ENCODE assay signal across 15 cellular contexts in genomic region chr2:189013047-189013446, GRCh38. TPM values are rescaled to one million over a fixed set of nuclear protein-coding genes. Genes with fewer than 3 reads are reported as not detected.
DNase-seq lines count a peak whose midpoint lies in the region; ATAC-seq and TF ChIP-seq lines count a peak whose summit lies in the region.
"Had no signal": no experiment of that assay in that cellular context is flagged by ENCODE, and none has a peak within 500 bp of the region (broad histone marks: within the 10 kb centered on the region; RNA-seq: fewer than 3 reads in every experiment).

No MANE protein-coding gene starts in this region.

- no peaks in the 10 kb centered on the region for H3K27me3 Mint-ChIP-seq in mesothelial cell of epicardium (ENCODE audit: low read depth)

- peaks cover 87% of the 10 kb centered on the region for H3K4me1 ChIP-seq in adipocyte (ENCODE audit: control insufficient read depth, insufficient read depth, low read length)
- H3K4me1 ChIP-seq: BE2C, Caco-2 had no signal

- no peaks in the 10 kb centered on the region for H3K9me3 Mint-ChIP-seq in mesothelial cell of epicardium
- H3K9me3 Mint-ChIP-seq: CD14-positive monocyte; CD8-positive, alpha-beta T cell had no signal

- H3K27me3 ChIP-seq in adipocyte (replicated peaks; ENCODE audit: control insufficient read depth, insufficient read depth, low read length): no peaks in the 10 kb centered on the region
- H3K27me3 ChIP-seq: BE2C had no signal

- no peak overlapping the region for H3K9ac ChIP-seq in adipocyte (ENCODE audit: low read length)

- H3K36me3 ChIP-seq in adipocyte (ENCODE audit: control insufficient read depth, insufficient read depth, low read length, severe bottlenecking): peaks cover 51% of the 10 kb centered on the region
- H3K36me3 ChIP-seq: BE2C had no signal

- in situ Hi-C loops in ACHN (cut with HindIII; ENCODE audit: low pct_ligation_motif_present, low pct_unique_long_range_greater_than_20kb, low sequenced_read_pairs): no loop called here

- peaks cover 45% of the 10 kb centered on the region for H3K4me1 Mint-ChIP-seq in mesothelial cell of epicardium
- H3K4me1 Mint-ChIP-seq: CD14-positive monocyte had no signal

- H3K27ac Mint-ChIP-seq in mesothelial cell of epicardium: peak overlapping the region; percentile 72
- H3K27ac Mint-ChIP-seq: CD14-positive monocyte; CD8-positive, alpha-beta T cell had no signal

- no peak for TF ChIP-seq CTCF in fibroblast of mammary gland (conservative IDR thresholded peaks at IDR 0.05; ENCODE audit: control insufficient read depth, insufficient read depth, low read depth, low read length)
- TF ChIP-seq CTCF in mesothelial cell of epicardium (IDR thresholded peaks at IDR 0.05; ENCODE audit: unreplicated experiment): no peak

- peak; percentile 44 for DNase-seq in adipocyte (ENCODE audit: low read depth)
- DNase-seq in fibroblast of mammary gland (ENCODE audit: low read depth): peak; percentile 57
- DNase-seq in mesothelial cell of epicardium (ENCODE audit: low spot score in 2 of 2, unreplicated experiment in 2 of 2): no peak
- DNase-seq in amygdala (lab: John Stamatoyannopoulos, UW): no peak
- no peak for DNase-seq in ACHN
- DNase-seq: BE2C; Caco-2; CD8-positive, alpha-beta T cell; DND-41; GDM1; HCEC 1CT; HFFc6 had no signal

- no peaks in the 10 kb centered on the region for H3K9me3 ChIP-seq in adipocyte (ENCODE audit: control insufficient read depth, low read length)
- H3K9me3 ChIP-seq: BE2C, Caco-2 had no signal

- no peak overlapping the region for H3K4me3 Mint-ChIP-seq in mesothelial cell of epicardium
- H3K4me3 Mint-ChIP-seq: CD14-positive monocyte; CD8-positive, alpha-beta T cell had no signal

- no peak overlapping the region for H3K4me3 ChIP-seq in adipocyte (ENCODE audit: low read length)
- H3K4me3 ChIP-seq in fibroblast of mammary gland (ENCODE audit: control insufficient read depth, low read depth, low read length): no peak overlapping the region

- ATAC-seq in HG03280 (IDR thresholded peaks at IDR 0.05; ENCODE audit: unreplicated experiment): no peak
- ATAC-seq in HG02884 (IDR thresholded peaks at IDR 0.05; ENCODE audit: unreplicated experiment): no peak
- ATAC-seq: CD8-positive, alpha-beta T cell had no signal

- peaks cover 36% of the 10 kb centered on the region for H3K36me3 Mint-ChIP-seq in mesothelial cell of epicardium
- H3K36me3 Mint-ChIP-seq: CD14-positive monocyte; CD8-positive, alpha-beta T cell had no signal

RNA-seq across cellular contexts. Expression of gene COL3A1, which starts 38.9 kb away (rescaled TPM):
- total RNA-seq in mesothelial cell of epicardium: 7,569 to 7,691 TPM (median 7,584 TPM) in 3 replicates
- total RNA-seq: CD8-positive, alpha-beta T cell had no signal

Comparison
In these comparisons a context has a peak if more than half of its experiments do, and no peak if none do; other contexts are left out.
1. DNase-seq: peak in adipocyte (single experiment) and fibroblast of mammary gland (single experiment); none in mesothelial cell of epicardium (0 of 2), amygdala (0 of 56) and ACHN (single experiment).